Comparison of ENCODE assay signal across 10 cellular contexts in the genomic region with DNA sequence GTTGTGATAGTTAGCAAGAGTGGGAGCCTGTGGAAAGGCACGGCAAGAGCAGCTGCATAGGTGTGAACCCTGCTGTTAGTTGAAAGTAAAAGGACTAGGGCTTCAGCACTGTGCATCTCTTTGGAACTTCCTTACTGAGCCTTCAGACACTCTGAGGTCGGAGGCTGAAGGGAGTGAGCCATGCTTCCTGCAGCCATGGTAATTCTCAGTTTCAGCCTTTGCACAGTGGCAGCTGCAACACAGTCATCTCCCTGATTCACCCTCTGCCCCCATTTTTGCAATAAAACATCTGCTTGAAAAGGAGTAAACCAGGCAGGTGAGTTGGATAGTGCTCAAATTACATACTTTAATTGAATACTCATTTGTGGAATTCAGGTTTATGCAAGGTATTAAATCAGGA. TPM values are rescaled to one million over a fixed set of nuclear protein-coding genes. Genes with fewer than 3 reads are reported as not detected.
DNase-seq lines count a peak whose midpoint lies in the region; ATAC-seq lines count a peak whose summit lies in the region.
"Had no signal": no experiment of that assay in that cellular context is flagged by ENCODE, and none has a peak within 500 bp of the region (broad histone marks: within the 10 kb centered on the region; RNA-seq: fewer than 3 reads in every experiment).

No MANE protein-coding gene starts in this region.

- no peak overlapping the region for H3K23ac ChIP-seq in trophoblast cell (ENCODE audit: low read length)

- no peak overlapping the region for H4K12ac ChIP-seq in trophoblast cell (ENCODE audit: low read depth, low read length)

- intact Hi-C loops in activated CD4-positive, alpha-beta memory T cell treated with anti-CD3 and anti-CD28 coated beads for 36 hours (cut with micrococcal nuclease): no loop called here

- H3K27me3 Mint-ChIP-seq in activated CD4-positive, alpha-beta memory T cell treated with anti-CD3 and anti-CD28 coated beads for 36 hours: peaks cover 14% of the 10 kb centered on the region
- peaks cover 2% of the 10 kb centered on the region for H3K27me3 Mint-ChIP-seq in activated CD4-positive, alpha-beta memory T cell treated with anti-CD3 and anti-CD28 coated beads, Interleukin-2, amount 10 ng/mL, durations not matched to agents 7 days and 5 days

- no peak overlapping the region for H3K27ac ChIP-seq in trophoblast cell (ENCODE audit: low read depth, low read length)
- H3K27ac ChIP-seq: neutrophil had no signal

- H3K18ac ChIP-seq in trophoblast cell (ENCODE audit: low read length): no peak overlapping the region

- H3K4me1 Mint-ChIP-seq in activated CD4-positive, alpha-beta memory T cell treated with anti-CD3 and anti-CD28 coated beads for 36 hours (ENCODE audit: low read depth): peaks cover 11% of the 10 kb centered on the region
- peaks cover 13% of the 10 kb centered on the region for H3K4me1 Mint-ChIP-seq in activated CD4-positive, alpha-beta memory T cell treated with anti-CD3 and anti-CD28 coated beads, Interleukin-2, amount 10 ng/mL, durations not matched to agents 7 days and 5 days

- DNase-seq in activated CD4-positive, alpha-beta memory T cell treated with anti-CD3 and anti-CD28 coated beads for 36 hours: peak; percentile 61
- DNase-seq in activated CD4-positive, alpha-beta memory T cell treated with anti-CD3 and anti-CD28 coated beads, Interleukin-2, amount 10 ng/mL, durations not matched to agents 7 days and 5 days: no peak
- DNase-seq in NCI-H1105 treated with DMSO at 0.1 percent for 48 hours (lab: John Stamatoyannopoulos, UW): peak; percentile 38
- DNase-seq in trophoblast cell: peak; percentile 65 to 73
- DNase-seq in LoVo (ENCODE audit: low spot score): no peak
- DNase-seq in hypothalamus (lab: John Stamatoyannopoulos, UW): no peak
- DNase-seq in cerebellar cortex (ENCODE audit: low spot score): no peak
- DNase-seq: CD8-positive, alpha-beta T cell had no signal

- no peaks in the 10 kb centered on the region for H3K9me3 ChIP-seq in trophoblast cell (ENCODE audit: insufficient read depth, low read depth, low read length)
- H3K9me3 ChIP-seq: neutrophil had no signal

- H4K91ac ChIP-seq in trophoblast cell (ENCODE audit: low read depth, low read length): no peak overlapping the region

- peak; percentile 94 for ATAC-seq in HG02763 (IDR thresholded peaks at IDR 0.05; ENCODE audit: unreplicated experiment)
- ATAC-seq: CD8-positive, alpha-beta T cell had no signal

- no peaks in the 10 kb centered on the region for H3K27me3 ChIP-seq in trophoblast cell (ENCODE audit: insufficient read depth, low read length)

- no peak overlapping the region for H3K4ac ChIP-seq in trophoblast cell (ENCODE audit: low read depth, low read length)

- H2AFZ ChIP-seq in trophoblast cell (ENCODE audit: insufficient read depth, low read length, poor library complexity): no peak overlapping the region

- no peaks in the 10 kb centered on the region for H3K9me3 Mint-ChIP-seq in activated CD4-positive, alpha-beta memory T cell treated with anti-CD3 and anti-CD28 coated beads for 36 hours
- H3K9me3 Mint-ChIP-seq in activated CD4-positive, alpha-beta memory T cell treated with anti-CD3 and anti-CD28 coated beads, Interleukin-2, amount 10 ng/mL, durations not matched to agents 7 days and 5 days: no peaks in the 10 kb centered on the region
- H3K9me3 Mint-ChIP-seq: CD8-positive, alpha-beta T cell had no signal

- H3K79me1 ChIP-seq in trophoblast cell (ENCODE audit: low read length): peaks cover 2% of the 10 kb centered on the region

- no peak overlapping the region for H4K8ac ChIP-seq in trophoblast cell (ENCODE audit: low read depth, low read length)

- H2BK12ac ChIP-seq in trophoblast cell (ENCODE audit: low read length): no peak overlapping the region

- H3K9ac ChIP-seq in trophoblast cell (ENCODE audit: low read length): no peak overlapping the region

- WGBS in trophoblast cell (ENCODE audit: extremely low coverage, insufficient coverage, insufficient read length): no CpG with 5 or more reads among the region's 2 CpGs

- CTCF ChIA-PET in activated CD4-positive, alpha-beta memory T cell treated with anti-CD3 and anti-CD28 coated beads for 36 hours (lab: Charles Lee): no interaction called here
- CTCF ChIA-PET in activated CD4-positive, alpha-beta memory T cell treated with anti-CD3 and anti-CD28 coated beads, Interleukin-2, amount 10 ng/mL, durations not matched to agents 7 days and 5 days (lab: Charles Lee): no interaction called here

- no peak overlapping the region for H3K4me3 ChIP-seq in trophoblast cell (ENCODE audit: low read depth, low read length)

- H2BK120ac ChIP-seq in trophoblast cell (ENCODE audit: insufficient read depth, low read length, poor library complexity): no peak overlapping the region

- no peak overlapping the region for H2AK5ac ChIP-seq in trophoblast cell (ENCODE audit: low read length)

- H3K79me2 ChIP-seq in trophoblast cell (ENCODE audit: control insufficient read depth, insufficient read depth, low read length, poor library complexity): no peaks in the 10 kb centered on the region

- POLR2A ChIA-PET in activated CD4-positive, alpha-beta memory T cell treated with anti-CD3 and anti-CD28 coated beads for 36 hours (lab: Charles Lee): no interaction called here
- POLR2A ChIA-PET in activated CD4-positive, alpha-beta memory T cell treated with anti-CD3 and anti-CD28 coated beads, Interleukin-2, amount 10 ng/mL, durations not matched to agents 7 days and 5 days (lab: Charles Lee): no interaction called here

- H3K4me1 ChIP-seq in trophoblast cell (ENCODE audit: control insufficient read depth in 1 of 2, insufficient read depth in 2 of 2, low read length in 2 of 2): peaks cover 0 to 9% of the 10 kb centered on the region in 2 experiments

- H3K4me3 Mint-ChIP-seq in activated CD4-positive, alpha-beta memory T cell treated with anti-CD3 and anti-CD28 coated beads for 36 hours: no peak overlapping the region
- H3K4me3 Mint-ChIP-seq in activated CD4-positive, alpha-beta memory T cell treated with anti-CD3 and anti-CD28 coated beads, Interleukin-2, amount 10 ng/mL, durations not matched to agents 7 days and 5 days: no peak overlapping the region
- H3K4me3 Mint-ChIP-seq: CD8-positive, alpha-beta T cell had no signal

- H3K36me3 Mint-ChIP-seq in activated CD4-positive, alpha-beta memory T cell treated with anti-CD3 and anti-CD28 coated beads for 36 hours: no peaks in the 10 kb centered on the region
- H3K36me3 Mint-ChIP-seq in activated CD4-positive, alpha-beta memory T cell treated with anti-CD3 and anti-CD28 coated beads, Interleukin-2, amount 10 ng/mL, durations not matched to agents 7 days and 5 days (ENCODE audit: low read depth): no peaks in the 10 kb centered on the region
- H3K36me3 Mint-ChIP-seq: CD8-positive, alpha-beta T cell had no signal

- H3K36me3 ChIP-seq in trophoblast cell (ENCODE audit: control insufficient read depth in 1 of 2, insufficient read depth in 2 of 2, low read length in 2 of 2): no peaks in the 10 kb centered on the region
- H3K36me3 ChIP-seq: neutrophil had no signal

- H3K14ac ChIP-seq in trophoblast cell (ENCODE audit: low read length): no peak overlapping the region

- H3K4me2 ChIP-seq in trophoblast cell (ENCODE audit: low read length): no peak overlapping the region

- no peak overlapping the region for H2BK5ac ChIP-seq in trophoblast cell (ENCODE audit: low read depth, low read length, poor library complexity)

- H3K27ac Mint-ChIP-seq in activated CD4-positive, alpha-beta memory T cell treated with anti-CD3 and anti-CD28 coated beads for 36 hours: no peak overlapping the region
- H3K27ac Mint-ChIP-seq in activated CD4-positive, alpha-beta memory T cell treated with anti-CD3 and anti-CD28 coated beads, Interleukin-2, amount 10 ng/mL, durations not matched to agents 7 days and 5 days: no peak overlapping the region
- H3K27ac Mint-ChIP-seq: CD8-positive, alpha-beta T cell had no signal

RNA-seq across cellular contexts. Expression of a gene that starts 6.5 kb away (rescaled TPM):
- total RNA-seq in activated CD4-positive, alpha-beta memory T cell treated with anti-CD3 and anti-CD28 coated beads for 36 hours: 10 to 100 TPM; 14.3 to 15.3 TPM
- 10 to 100 TPM; 33.3 to 38.3 TPM for total RNA-seq in activated CD4-positive, alpha-beta memory T cell treated with anti-CD3 and anti-CD28 coated beads, Interleukin-2, amount 10 ng/mL, durations not matched to agents 7 days and 5 days
- 103 and 108 TPM in 2 replicates for polyA plus RNA-seq in trophoblast cell (2013)

Comparison
In these comparisons a context has a peak if more than half of its experiments do, and no peak if none do; other contexts are left out.
1. DNase-seq: peak in activated CD4-positive, alpha-beta memory T cell treated with anti-CD3 and anti-CD28 coated beads for 36 hours (single experiment), NCI-H1105 treated with DMSO at 0.1 percent for 48 hours (single experiment) and trophoblast cell (2 of 2); none in activated CD4-positive, alpha-beta memory T cell treated with anti-CD3 and anti-CD28 coated beads, Interleukin-2, amount 10 ng/mL, durations not matched to agents 7 days and 5 days (single experiment), LoVo (single experiment), hypothalamus (0 of 51) and cerebellar cortex (single experiment).